10 cellular contexts compared by ENCODE assay signal in genomic region chr4:10075953-10076391, GRCh38. TPM values are rescaled to one million over a fixed set of nuclear protein-coding genes. Genes with fewer than 3 reads are reported as not detected.
DNase-seq lines count a peak whose midpoint lies in the region; ATAC-seq and TF ChIP-seq lines count a peak whose summit lies in the region.
"Had no signal": no experiment of that assay in that cellular context is flagged by ENCODE, and none has a peak within 500 bp of the region (broad histone marks: within the 10 kb centered on the region; RNA-seq: fewer than 3 reads in every experiment).

No MANE protein-coding gene starts in this region.

- intact Hi-C loops in activated naive CD4-positive, alpha-beta T cell treated with anti-CD3 and anti-CD28 coated beads for 36 hours (cut with micrococcal nuclease) = no loop called here
- intact Hi-C loops in dendritic cell treated with granulocyte-macrophage colony-stimulating factor and Interleukin-4, amounts not matched to agents 40 ng/mL and 50 ng/mL, for 4 days (cut with micrococcal nuclease) = no loop called here
- intact Hi-C loops in thyroid gland (cut with DNase I) = no loop called here

- H3K27ac Mint-ChIP-seq in activated naive CD4-positive, alpha-beta T cell treated with anti-CD3 and anti-CD28 coated beads for 36 hours = peak overlapping the region; percentile 48
- peak overlapping the region; percentile 38 for H3K27ac Mint-ChIP-seq in dendritic cell treated with granulocyte-macrophage colony-stimulating factor and Interleukin-4, amounts not matched to agents 40 ng/mL and 50 ng/mL, for 4 days

- 95% methylated on average over 11 of the region's 11 CpGs for WGBS in mesenchymal stem cell
- WGBS in thyroid gland, 2 donors = 68 to 80% methylated on average over 7 to 11 of the region's 11 CpGs

- H3K4ac ChIP-seq in mesenchymal stem cell (ENCODE audit: low read depth in 1 of 2, low read length in 2 of 2) = no peak overlapping the region

- H3K4me1 ChIP-seq in mesenchymal stem cell (ENCODE audit: control insufficient read depth, insufficient read depth, low read depth, low read length) (peaks cover 17% of the 10 kb centered on the region), thyroid gland (no peaks in the 10 kb centered on the region)

- H2AFZ ChIP-seq in mesenchymal stem cell (ENCODE audit: low read depth, low read length) = no peak overlapping the region

- H2BK12ac ChIP-seq in mesenchymal stem cell (ENCODE audit: low read length in 2 of 2) = no peak overlapping the region

- H4K91ac ChIP-seq in mesenchymal stem cell (ENCODE audit: low read length) = no peak overlapping the region

- H3K79me1 ChIP-seq in mesenchymal stem cell (replicated peaks; ENCODE audit: low read length, poor library complexity, severe bottlenecking) = peaks cover 34% of the 10 kb centered on the region

- peaks cover 5% of the 10 kb centered on the region for H3K4me1 Mint-ChIP-seq in activated naive CD4-positive, alpha-beta T cell treated with anti-CD3 and anti-CD28 coated beads for 36 hours (ENCODE audit: low read depth)
- H3K4me1 Mint-ChIP-seq in dendritic cell treated with granulocyte-macrophage colony-stimulating factor and Interleukin-4, amounts not matched to agents 40 ng/mL and 50 ng/mL, for 4 days (ENCODE audit: low read depth) = peaks cover 32% of the 10 kb centered on the region

- H3K4me2 ChIP-seq in mesenchymal stem cell (ENCODE audit: low read length, poor library complexity, severe bottlenecking) = no peak overlapping the region

- H2BK120ac ChIP-seq in mesenchymal stem cell (ENCODE audit: low read depth, low read length) = no peak overlapping the region

- CTCF ChIA-PET in activated naive CD4-positive, alpha-beta T cell treated with anti-CD3 and anti-CD28 coated beads for 36 hours (lab: Charles Lee) = interaction anchor here (0.7 kb wide), 1 partner anchor 12 kb away, joined by 5 read pairs; no protein-coding TSS in a partner anchor

- no peak overlapping the region for H4K8ac ChIP-seq in mesenchymal stem cell (ENCODE audit: low read length)

- no peak overlapping the region for H3K4me3 Mint-ChIP-seq in activated naive CD4-positive, alpha-beta T cell treated with anti-CD3 and anti-CD28 coated beads for 36 hours
- H3K4me3 Mint-ChIP-seq in dendritic cell treated with granulocyte-macrophage colony-stimulating factor and Interleukin-4, amounts not matched to agents 40 ng/mL and 50 ng/mL, for 4 days = no peak overlapping the region

- no peak overlapping the region for H3K18ac ChIP-seq in mesenchymal stem cell (ENCODE audit: low read depth in 1 of 2, low read length in 2 of 2)

- TF ChIP-seq CTCF in thyroid gland (IDR thresholded peaks at IDR 0.05) = no peak

- ATAC-seq in HG03520 (IDR thresholded peaks at IDR 0.05; ENCODE audit: unreplicated experiment) = no peak

- no peak overlapping the region for H2BK5ac ChIP-seq in mesenchymal stem cell (ENCODE audit: low read depth, low read length, poor library complexity, severe bottlenecking)

- no peaks in the 10 kb centered on the region for H3K9me3 Mint-ChIP-seq in activated naive CD4-positive, alpha-beta T cell treated with anti-CD3 and anti-CD28 coated beads for 36 hours
- H3K9me3 Mint-ChIP-seq in dendritic cell treated with granulocyte-macrophage colony-stimulating factor and Interleukin-4, amounts not matched to agents 40 ng/mL and 50 ng/mL, for 4 days = no peaks in the 10 kb centered on the region

- H3K36me3 ChIP-seq in mesenchymal stem cell (ENCODE audit: control insufficient read depth in 1 of 2, insufficient read depth in 2 of 2, low read depth in 1 of 2, low read length in 2 of 2) (peaks cover 74 to 100% of the 10 kb centered on the region in 2 experiments), thyroid gland (peaks cover 70 to 77% of the 10 kb centered on the region in 2 donors)

- H3K27me3 ChIP-seq in mesenchymal stem cell (ENCODE audit: control insufficient read depth in 1 of 2, insufficient read depth in 1 of 2, low read length in 2 of 2) (no peaks in the 10 kb centered on the region), thyroid gland (no peaks in the 10 kb centered on the region)
- H3K27me3 ChIP-seq: breast epithelium had no signal

- no peak overlapping the region for H3K14ac ChIP-seq in mesenchymal stem cell (ENCODE audit: low read length in 2 of 2)

- no peak for DNase-seq in activated naive CD4-positive, alpha-beta T cell treated with anti-CD3 and anti-CD28 coated beads for 36 hours
- no peak for DNase-seq in activated naive CD4-positive, alpha-beta T cell (lab: John Stamatoyannopoulos, UW)
- no peak for DNase-seq in mesenchymal stem cell
- peak; percentile 46 to 52 for DNase-seq in thyroid gland
- DNase-seq in NCI-H187 treated with DMSO at 0.1 percent for 48 hours (lab: John Stamatoyannopoulos, UW) = no peak
- no peak for DNase-seq in stimulated activated naive CD4-positive, alpha-beta T cell (lab: John Stamatoyannopoulos, UW)
- DNase-seq: activated effector memory CD4-positive, alpha-beta T cell treated with Interleukin-2 at 50 U/mL for 16 hours had no signal

- H3K4me3 ChIP-seq in mesenchymal stem cell (ENCODE audit: insufficient read depth in 1 of 2, low read depth in 1 of 2, low read length in 2 of 2) (no peak overlapping the region), thyroid gland (replicated peaks in 1 of 3) (no peak overlapping the region)
- H3K4me3 ChIP-seq: breast epithelium had no signal

- H3K36me3 Mint-ChIP-seq in activated naive CD4-positive, alpha-beta T cell treated with anti-CD3 and anti-CD28 coated beads for 36 hours (ENCODE audit: low read depth) = peaks cover 36% of the 10 kb centered on the region
- peaks cover 94% of the 10 kb centered on the region for H3K36me3 Mint-ChIP-seq in dendritic cell treated with granulocyte-macrophage colony-stimulating factor and Interleukin-4, amounts not matched to agents 40 ng/mL and 50 ng/mL, for 4 days (ENCODE audit: low read depth)

- TF ChIP-seq POLR2A in thyroid gland (IDR thresholded peaks at IDR 0.05) = no peak

- H2AK5ac ChIP-seq in mesenchymal stem cell (ENCODE audit: low read length, severe bottlenecking) = no peak overlapping the region

- no peaks in the 10 kb centered on the region for H3K27me3 Mint-ChIP-seq in activated naive CD4-positive, alpha-beta T cell treated with anti-CD3 and anti-CD28 coated beads for 36 hours (ENCODE audit: low read depth)
- H3K27me3 Mint-ChIP-seq in dendritic cell treated with granulocyte-macrophage colony-stimulating factor and Interleukin-4, amounts not matched to agents 40 ng/mL and 50 ng/mL, for 4 days = no peaks in the 10 kb centered on the region

- H3K9me3 ChIP-seq in mesenchymal stem cell (ENCODE audit: control insufficient read depth, low read length) (no peaks in the 10 kb centered on the region), thyroid gland (no peaks in the 10 kb centered on the region)
- H3K9me3 ChIP-seq: breast epithelium had no signal

- H3K23ac ChIP-seq in mesenchymal stem cell (ENCODE audit: low read length in 2 of 2) = no peak overlapping the region

- no peak overlapping the region for H3K9ac ChIP-seq in mesenchymal stem cell (ENCODE audit: low read length)

- no peak overlapping the region for H2BK15ac ChIP-seq in mesenchymal stem cell (ENCODE audit: low read depth, poor library complexity, severe bottlenecking)

- H3K27ac ChIP-seq in mesenchymal stem cell (ENCODE audit: low read length, poor library complexity, severe bottlenecking) (peak overlapping the region; percentile 48), thyroid gland (no peak overlapping the region)
- H3K27ac ChIP-seq: breast epithelium had no signal

RNA-seq across cellular contexts. Expression of gene WDR1, which starts 40.6 kb away (rescaled TPM):
- total RNA-seq in activated naive CD4-positive, alpha-beta T cell treated with anti-CD3 and anti-CD28 coated beads for 36 hours = 100 to 1,000 TPM; 271 to 295 TPM
- 208 TPM for polyA plus RNA-seq in mesenchymal stem cell (2013, experiment 1 of 2)
- polyA plus RNA-seq in mesenchymal stem cell (2013, experiment 2 of 2) = 215 TPM
- total RNA-seq in thyroid gland = 100 to 1,000 TPM; 122 to 238 (median 213) TPM

RNA-seq across cellular contexts. Expression of gene SLC2A9, which starts 54.7 kb away (rescaled TPM):
- under 1 TPM; 0.43 to 0.86 TPM for total RNA-seq in activated naive CD4-positive, alpha-beta T cell treated with anti-CD3 and anti-CD28 coated beads for 36 hours
- polyA plus RNA-seq in mesenchymal stem cell (2013, experiment 1 of 2) = 0.33 TPM
- 0.34 TPM for polyA plus RNA-seq in mesenchymal stem cell (2013, experiment 2 of 2)
- total RNA-seq in thyroid gland = 10 to 100 TPM in 1 of 4 donors, 1 to 10 TPM in 3; 5.0 to 21.2 (median 9.2) TPM

Comparison
In these comparisons a context has a peak if more than half of its experiments do, and no peak if none do; other contexts are left out.
1. DNase-seq: peak in thyroid gland (2 of 2); none in activated naive CD4-positive, alpha-beta T cell treated with anti-CD3 and anti-CD28 coated beads for 36 hours (single experiment), activated naive CD4-positive, alpha-beta T cell (0 of 4), mesenchymal stem cell (single experiment), NCI-H187 treated with DMSO at 0.1 percent for 48 hours (single experiment) and stimulated activated naive CD4-positive, alpha-beta T cell (0 of 6).